18 cellular contexts compared by ENCODE assay signal in the genomic region with DNA sequence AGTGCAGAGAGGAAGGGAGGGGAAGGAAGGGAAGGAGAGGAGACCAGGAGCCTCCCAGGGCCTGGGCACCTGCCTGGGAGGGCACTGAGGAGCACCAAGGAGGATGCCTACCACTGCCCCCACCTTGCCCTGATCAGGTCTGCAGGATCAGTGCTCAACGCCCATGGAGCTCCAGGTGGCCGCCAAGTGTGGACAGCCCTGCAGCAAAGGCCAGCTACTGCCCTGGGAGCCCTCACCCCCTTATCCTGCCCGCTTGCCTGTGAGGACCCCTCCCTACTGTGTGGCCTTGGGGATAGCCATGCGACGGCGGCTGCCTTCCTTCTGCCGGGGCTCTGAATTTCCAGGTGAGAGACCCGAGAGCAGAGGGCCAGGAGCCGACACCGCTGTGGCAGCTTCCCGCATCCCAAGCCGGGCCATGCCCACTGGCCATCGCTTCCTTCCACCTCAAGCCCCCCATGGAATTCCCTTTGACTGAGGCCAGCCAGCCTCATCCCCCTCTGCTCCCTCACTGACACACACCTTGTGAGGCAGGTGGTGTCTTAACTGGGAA. TPM values are rescaled to one million over a fixed set of nuclear protein-coding genes. Genes with fewer than 3 reads are reported as not detected.
A peak's percentile ranks its signal among the peaks of the same experiment; 100 is the strongest.
DNase-seq lines count a peak whose midpoint lies in the region; ATAC-seq, FAIRE-seq and TF ChIP-seq lines count a peak whose summit lies in the region.
"Had no signal": no experiment of that assay in that cellular context is flagged by ENCODE, and none has a peak within 500 bp of the region (broad histone marks: within the 10 kb centered on the region; RNA-seq: fewer than 3 reads in every experiment).

No MANE protein-coding gene starts in this region.

- H2BK12ac ChIP-seq in H1 (ENCODE audit: low read depth, low read length) = 0 out of 2 replicates have a peak overlapping the region, but pooled peaks have one; percentile 27

- H2BK5ac ChIP-seq in H1 (ENCODE audit: low read depth, low read length) = no peak overlapping the region

- H4K5ac ChIP-seq in H1 (ENCODE audit: insufficient read length, low read depth, low read length) = no peak overlapping the region

- H3K9me3 ChIP-seq in H1 (ENCODE audit: insufficient read depth in 2 of 2, low read depth in 1 of 2, low read length in 1 of 2) = no peaks in the 10 kb centered on the region
- no peaks in the 10 kb centered on the region for H3K9me3 ChIP-seq in SJCRH30 (replicated peaks)
- H3K9me3 ChIP-seq: BLaER1, Caco-2 had no signal

- H3K23me2 ChIP-seq in H1 (ENCODE audit: low read depth, low read length) = no peaks in the 10 kb centered on the region

- peaks cover 3% of the 10 kb centered on the region; the same call in 1 of the 2 replicates for H3K79me1 ChIP-seq in H1 (ENCODE audit: low read depth, low read length)

- no peak overlapping the region for H3K18ac ChIP-seq in H1 (ENCODE audit: extremely low read depth, low read length)

- TF ChIP-seq EP300 in H1 (IDR thresholded peaks at IDR 0.05; ENCODE audit: borderline replicate concordance in 1 of 2, low read depth in 2 of 2, low read length in 2 of 2) = no peak

- POLR2A ChIA-PET in H1 (lab: Charles Lee; ENCODE audit: partially characterized antibody) = no interaction called here

- H3K36me3 ChIP-seq in H7 (replicated peaks; ENCODE audit: control insufficient read depth, insufficient read depth, low read length) = no peaks in the 10 kb centered on the region
- no peaks in the 10 kb centered on the region for H3K36me3 ChIP-seq in H1 (ENCODE audit: control insufficient read depth in 2 of 4, insufficient read depth in 4 of 4, low read length in 3 of 4)
- H3K36me3 ChIP-seq in SJCRH30 = no peaks in the 10 kb centered on the region
- H3K36me3 ChIP-seq: BLaER1 had no signal

- H3K36me3 Mint-ChIP-seq in T-helper 2 cell treated with Interferon-gamma antibody and Interleukin-4, amounts not matched to agents 5 μg/mL and 100 μg/mL, for 36 hours (ENCODE audit: low read depth) = no peaks in the 10 kb centered on the region
- no peaks in the 10 kb centered on the region for H3K36me3 Mint-ChIP-seq in stimulated activated effector memory CD8-positive, alpha-beta T cell treated with anti-CD3 and anti-CD28 coated beads, Interleukin-12 subunit alpha, Interleukin-12 subunit beta, amount 100 ng/mL, for 72 hours
- H3K36me3 Mint-ChIP-seq: CD8-positive, alpha-beta memory T cell had no signal

- no peak for TF ChIP-seq RAD21 in H1 (IDR thresholded peaks at IDR 0.05 in 1 of 2, conservative IDR thresholded peaks at IDR 0.05 in 1 of 2; ENCODE audit: low read depth in 2 of 2, low read length in 2 of 2)

- no peak for TF ChIP-seq POLR2A in H1 (IDR thresholded peaks at IDR 0.05; ENCODE audit: control extremely low read depth in 1 of 2, low read depth in 2 of 2, low read length in 2 of 2)

- no peak overlapping the region for H3K4me2 ChIP-seq in H1 (ENCODE audit: insufficient read depth in 1 of 2, low read depth in 2 of 2, low read length in 2 of 2)
- H3K4me2 ChIP-seq: BLaER1 had no signal

- H3K27me3 Mint-ChIP-seq in T-helper 2 cell treated with Interferon-gamma antibody and Interleukin-4, amounts not matched to agents 5 μg/mL and 100 μg/mL, for 36 hours (ENCODE audit: low read depth) = no peaks in the 10 kb centered on the region

- no peaks in the 10 kb centered on the region for H3K4me1 Mint-ChIP-seq in T-helper 2 cell treated with Interferon-gamma antibody and Interleukin-4, amounts not matched to agents 5 μg/mL and 100 μg/mL, for 36 hours (ENCODE audit: low read depth)
- H3K4me1 Mint-ChIP-seq in stimulated activated effector memory CD8-positive, alpha-beta T cell treated with anti-CD3 and anti-CD28 coated beads, Interleukin-12 subunit alpha, Interleukin-12 subunit beta, amount 100 ng/mL, for 72 hours = no peaks in the 10 kb centered on the region
- H3K4me1 Mint-ChIP-seq: CD8-positive, alpha-beta memory T cell had no signal

- H3K27ac ChIP-seq in H1 (ENCODE audit: low read depth, low read length) (no peak overlapping the region), SJCRH30 (no peak overlapping the region)
- H3K27ac ChIP-seq: 22Rv1, BLaER1 had no signal

- no peak overlapping the region for H4K8ac ChIP-seq in H1 (ENCODE audit: extremely low read depth, insufficient read depth, low read length)

- H3K4me1 ChIP-seq in H1 (replicated peaks in 1 of 4; ENCODE audit: control insufficient read depth in 3 of 4, insufficient read depth in 4 of 4, low read length in 3 of 4) (peaks cover 0 to 8% (median 0%) of the 10 kb centered on the region in 4 experiments; a peak in 3 of 7 replicates), SJCRH30 (no peaks in the 10 kb centered on the region)

- H2AFZ ChIP-seq in H1 (ENCODE audit: low read length) = no peak overlapping the region

- H3K27me3 ChIP-seq in H7 (ENCODE audit: control insufficient read depth, insufficient read depth, low read length) (no peaks in the 10 kb centered on the region; the same call in 1 of the 2 replicates), H1 (replicated peaks in 1 of 4; ENCODE audit: control insufficient read depth in 3 of 4, extremely low read depth in 1 of 4, insufficient read depth in 3 of 4, low read length in 3 of 4) (no peaks in the 10 kb centered on the region), SJCRH30 (no peaks in the 10 kb centered on the region)
- H3K27me3 ChIP-seq: BLaER1 had no signal

- FAIRE-seq in H1 (lab: Jason Lieb, UNC) = no peak
- FAIRE-seq: GM12892, HepG2, HTR-8/SVneo had no signal

- H4K20me1 ChIP-seq in H1 (replicated peaks in 1 of 2; ENCODE audit: control insufficient read depth in 1 of 2, insufficient read depth in 2 of 2, low read length in 2 of 2) = no peaks in the 10 kb centered on the region
- H4K20me1 ChIP-seq: BLaER1 had no signal

- H3K23ac ChIP-seq in H1 (ENCODE audit: insufficient read length) = no peak overlapping the region

- ATAC-seq in stimulated activated effector memory CD8-positive, alpha-beta T cell treated with anti-CD3 and anti-CD28 coated beads, Interleukin-12 subunit alpha, Interleukin-12 subunit beta, amount 100 ng/mL, for 72 hours = peak; percentile 14
- ATAC-seq in HG03095 (IDR thresholded peaks at IDR 0.05; ENCODE audit: unreplicated experiment) = no peak
- ATAC-seq: HepG2 had no signal

- H4K91ac ChIP-seq in H1 (replicated peaks; ENCODE audit: insufficient read length, low read length) = no peak overlapping the region

- H3K4me3 Mint-ChIP-seq in T-helper 2 cell treated with Interferon-gamma antibody and Interleukin-4, amounts not matched to agents 5 μg/mL and 100 μg/mL, for 36 hours = no peak overlapping the region
- no peak overlapping the region for H3K4me3 Mint-ChIP-seq in stimulated activated effector memory CD8-positive, alpha-beta T cell treated with anti-CD3 and anti-CD28 coated beads, Interleukin-12 subunit alpha, Interleukin-12 subunit beta, amount 100 ng/mL, for 72 hours
- H3K4me3 Mint-ChIP-seq: CD8-positive, alpha-beta memory T cell had no signal

- DNase-seq in T-helper 2 cell treated with Interferon-gamma antibody and Interleukin-4, amounts not matched to agents 5 μg/mL and 100 μg/mL, for 36 hours (ENCODE audit: low spot score) = no peak
- DNase-seq in T-helper 2 cell = no peak
- peak; percentile 43 for DNase-seq in H7
- DNase-seq in H1 (ENCODE audit: low read depth in 1 of 2, low spot score in 2 of 2) = no peak
- DNase-seq in stimulated activated effector memory CD8-positive, alpha-beta T cell treated with anti-CD3 and anti-CD28 coated beads, Interleukin-12 subunit alpha, Interleukin-12 subunit beta, amount 100 ng/mL, for 72 hours (ENCODE audit: low spot score in 2 of 2) = no peak
- no peak for DNase-seq in NCI-H1092 (lab: John Stamatoyannopoulos, UW)
- DNase-seq in SJCRH30 = no peak
- DNase-seq: AML-193; Caco-2; CD8-positive, alpha-beta memory T cell; DND-41; GDM1 had no signal

- no peak overlapping the region for H2AK5ac ChIP-seq in H1 (ENCODE audit: low read depth, low read length)

- no peak overlapping the region for H3K9ac ChIP-seq in H1 (replicated peaks in 1 of 4; ENCODE audit: extremely low read depth in 1 of 4, low read depth in 3 of 4, low read length in 3 of 4)
- H3K9ac ChIP-seq: BLaER1 had no signal

- no peak for TF ChIP-seq CTCF in H1 (IDR thresholded peaks at IDR 0.05; ENCODE audit: control extremely low read depth in 1 of 3, insufficient read depth in 1 of 3, low read depth in 1 of 3, low read length in 3 of 3)

- no peak overlapping the region for H3K56ac ChIP-seq in H1 (replicated peaks; ENCODE audit: insufficient read length, low read depth, low read length)

- no peak overlapping the region for H2BK15ac ChIP-seq in H1 (ENCODE audit: low read length)

- 92% methylated on average over 10 of the region's 13 CpGs; no CpG with 5 or more reads in 1 of the 2 experiments for WGBS in H1 (ENCODE audit: extremely low coverage in 1 of 2, insufficient coverage in 1 of 2, insufficient read length in 1 of 2, insufficient replicate concordance in 2 of 2, low coverage in 1 of 2, low lambda C conversion rate in 2 of 2, missing lambda C conversion rate in 1 of 2), 2 experiments

- no peak overlapping the region for H3K14ac ChIP-seq in H1 (ENCODE audit: insufficient read length)

- H3K4ac ChIP-seq in H1 (replicated peaks; ENCODE audit: insufficient read length, low read depth, low read length) = no peak overlapping the region

- CTCF ChIA-PET in H1 (lab: Charles Lee; ENCODE audit: partially characterized antibody) = interaction anchor here (2.1 to 2.9 kb wide), 2 partner anchors 11 to 166 kb away, joined by 6 to 13 read pairs; no protein-coding TSS in a partner anchor

- no peak overlapping the region for H2BK120ac ChIP-seq in H1 (replicated peaks; ENCODE audit: low read depth, low read length)

- no peaks in the 10 kb centered on the region for H3K9me3 Mint-ChIP-seq in T-helper 2 cell treated with Interferon-gamma antibody and Interleukin-4, amounts not matched to agents 5 μg/mL and 100 μg/mL, for 36 hours
- no peaks in the 10 kb centered on the region for H3K9me3 Mint-ChIP-seq in stimulated activated effector memory CD8-positive, alpha-beta T cell treated with anti-CD3 and anti-CD28 coated beads, Interleukin-12 subunit alpha, Interleukin-12 subunit beta, amount 100 ng/mL, for 72 hours
- H3K9me3 Mint-ChIP-seq: CD8-positive, alpha-beta memory T cell had no signal

- no peak overlapping the region for H2BK20ac ChIP-seq in H1 (ENCODE audit: low read length)

- H3K79me2 ChIP-seq in H1 (ENCODE audit: control insufficient read depth in 1 of 2, insufficient read depth in 2 of 2, low read length in 2 of 2) = no peaks in the 10 kb centered on the region

- peak overlapping the region; percentile 20 for H3K27ac Mint-ChIP-seq in T-helper 2 cell treated with Interferon-gamma antibody and Interleukin-4, amounts not matched to agents 5 μg/mL and 100 μg/mL, for 36 hours
- no peak overlapping the region for H3K27ac Mint-ChIP-seq in stimulated activated effector memory CD8-positive, alpha-beta T cell treated with anti-CD3 and anti-CD28 coated beads, Interleukin-12 subunit alpha, Interleukin-12 subunit beta, amount 100 ng/mL, for 72 hours
- H3K27ac Mint-ChIP-seq: CD8-positive, alpha-beta memory T cell had no signal

- H3K4me3 ChIP-seq in H7 (ENCODE audit: insufficient read depth, low read depth, low read length) (no peak overlapping the region), H1 (ENCODE audit: extremely low read depth in 1 of 4, insufficient read depth in 2 of 4, low read depth in 3 of 4, low read length in 4 of 4) (no peak overlapping the region), SJCRH30 (no peak overlapping the region)
- H3K4me3 ChIP-seq: BLaER1 had no signal

RNA-seq across cellular contexts. Expression of a gene that starts 12.4 kb away (rescaled TPM):
- total RNA-seq in H7 (2014; rRNA removed; shearing (Covaris generic)) = 1.7 and 2.2 TPM in 2 replicates
- 5.2 and 7.3 TPM in 2 replicates for total RNA-seq in H1 (2021; fragmentation: NEBNext Ultra II Directional; extraction: Animal tissue kit (Norgen Biotek cat#: 25700))
- polyA plus RNA-seq in H1 (2011; rRNA removed) = 6.6 and 9.6 TPM in 2 replicates
- polyA plus RNA-seq in H1 (2011; cell fraction: cytosol; rRNA removed) = 7.9 TPM
- polyA plus RNA-seq in H1 (2011; cell fraction: nucleus; rRNA removed) = 14.4 TPM
- 2.3 to 4.9 TPM (median 4.4 TPM) in 4 replicates for polyA plus RNA-seq in H1 (2012, experiment 1 of 2)
- polyA plus RNA-seq in H1 (2012, experiment 2 of 2) = 2.0 TPM
- polyA plus RNA-seq in H1 (2013, experiment 1 of 2) = 3.2 TPM
- polyA plus RNA-seq in H1 (2013, experiment 2 of 2) = 3.3 TPM
- 3.6 and 6.4 TPM in 2 replicates for polyA minus RNA-seq in H1 (2011; rRNA and poly(A)+ RNA removed)
- polyA minus RNA-seq in H1 (2011; cell fraction: cytosol; rRNA and poly(A)+ RNA removed) = 3.4 TPM
- 7.3 TPM for polyA minus RNA-seq in H1 (2011; cell fraction: nucleus; rRNA and poly(A)+ RNA removed)
- total RNA-seq in SJCRH30 (2014; rRNA removed; shearing (Covaris generic)) = not detected in 2 replicates
- total RNA-seq: CD8-positive, alpha-beta memory T cell had no signal
- polyA plus RNA-seq: CD8-positive, alpha-beta memory T cell had no signal
